ENCODE assay signal across 35 cellular contexts in genomic region chr17:74542166-74542565, GRCh38. TPM values are rescaled to one million over a fixed set of nuclear protein-coding genes. Genes with fewer than 3 reads are reported as not detected.
"Had no signal": no experiment of that assay in that cellular context is flagged by ENCODE, and none has a peak within 500 bp of the region (broad histone marks: within the 10 kb centered on the region; RNA-seq: fewer than 3 reads in every experiment).

No MANE protein-coding gene starts in this region.

- H3K36me3 Mint-ChIP-seq: memory B cell; naive B cell; natural killer cell treated with Interleukin-12 subunit alpha and Interleukin-12 subunit beta and Interleukin-15 and Interleukin-18, amount 100 ng/mL, for 72 hours; stimulated activated effector memory CD8-positive, alpha-beta T cell treated with anti-CD3 and anti-CD28 coated beads, Interleukin-12 subunit alpha, Interleukin-12 subunit beta, amount 100 ng/mL, for 72 hours had no signal

- H3K4me1 ChIP-seq: gastrocnemius medialis, pancreas, stomach had no signal

- H3K27me3 ChIP-seq: dorsolateral prefrontal cortex, gastrocnemius medialis, left lung, neutrophil, pancreas, stomach, thyroid gland had no signal

- H3K4me3 ChIP-seq: dorsolateral prefrontal cortex, gastrocnemius medialis, heart left ventricle, hepatocyte, left lung, lung, pancreas, stomach, thyroid gland had no signal

- H3K27ac ChIP-seq: dorsolateral prefrontal cortex, epithelial cell of prostate, gastrocnemius medialis, heart left ventricle, hepatocyte, left lung, neutrophil, pancreas, stomach, thyroid gland had no signal

- H3K36me3 ChIP-seq: gastrocnemius medialis, heart left ventricle, left lung, neutrophil, pancreas, stomach, thyroid gland had no signal

- H3K9me3 Mint-ChIP-seq: endodermal cell; memory B cell; naive B cell; natural killer cell treated with Interleukin-12 subunit alpha and Interleukin-12 subunit beta and Interleukin-15 and Interleukin-18, amount 100 ng/mL, for 72 hours; neural crest cell; stimulated activated effector memory CD8-positive, alpha-beta T cell treated with anti-CD3 and anti-CD28 coated beads, Interleukin-12 subunit alpha, Interleukin-12 subunit beta, amount 100 ng/mL, for 72 hours had no signal

- ATAC-seq: esophagus mucosa; gastrocnemius medialis; heart left ventricle; left cardiac atrium; left lung; natural killer cell treated with Interleukin-12 subunit alpha and Interleukin-12 subunit beta and Interleukin-15 and Interleukin-18, amount 100 ng/mL, for 72 hours; pancreas; sciatic nerve; stimulated activated effector memory CD8-positive, alpha-beta T cell treated with anti-CD3 and anti-CD28 coated beads, Interleukin-12 subunit alpha, Interleukin-12 subunit beta, amount 100 ng/mL, for 72 hours had no signal

- H3K27ac Mint-ChIP-seq: endodermal cell; memory B cell; natural killer cell treated with Interleukin-12 subunit alpha and Interleukin-12 subunit beta and Interleukin-15 and Interleukin-18, amount 100 ng/mL, for 72 hours; progenitor cell of endocrine pancreas; stimulated activated effector memory CD8-positive, alpha-beta T cell treated with anti-CD3 and anti-CD28 coated beads, Interleukin-12 subunit alpha, Interleukin-12 subunit beta, amount 100 ng/mL, for 72 hours had no signal

- H3K4me3 Mint-ChIP-seq: endodermal cell; memory B cell; naive B cell; natural killer cell treated with Interleukin-12 subunit alpha and Interleukin-12 subunit beta and Interleukin-15 and Interleukin-18, amount 100 ng/mL, for 72 hours; neural crest cell; stimulated activated effector memory CD8-positive, alpha-beta T cell treated with anti-CD3 and anti-CD28 coated beads, Interleukin-12 subunit alpha, Interleukin-12 subunit beta, amount 100 ng/mL, for 72 hours had no signal

- H3K9me3 ChIP-seq: gastrocnemius medialis, heart left ventricle, left lung, neutrophil, pancreas, stomach, thyroid gland had no signal

- DNase-seq: effector CD4-positive, alpha-beta T cell; endodermal cell; foreskin fibroblast; gastrocnemius medialis; heart left ventricle; left cardiac atrium; naive B cell; stimulated activated CD4-positive, alpha-beta T cell treated with anti-CD3 and anti-CD28 coated beads, Interleukin-2, amount 100 ng/mL, for 24 hours; stimulated activated CD4-positive, alpha-beta T cell treated with anti-CD3 and anti-CD28 coated beads, Interleukin-4, amount 100 ng/mL, for 24 hours; stimulated activated naive CD4-positive, alpha-beta T cell treated with Interleukin-2 at 50 U/mL for 16 hours; stomach; thyroid gland; trophoblast cell had no signal

- FAIRE-seq: colon, pancreas had no signal

RNA-seq across cellular contexts. Expression of gene CD300C, which starts 3.7 kb away (rescaled TPM):
- total RNA-seq: endodermal cell, glomerular endothelial cell, kidney epithelial cell, neural crest cell, progenitor cell of endocrine pancreas had no signal

RNA-seq across cellular contexts. Expression of gene CD300LB, which starts 10.9 kb away (rescaled TPM):
- total RNA-seq: endodermal cell, esophagus mucosa, glomerular endothelial cell, hepatocyte, kidney epithelial cell, neural crest cell, progenitor cell of endocrine pancreas, skeletal muscle tissue, stomach, thyroid gland had no signal
- polyA plus RNA-seq: hepatocyte had no signal

RNA-seq across cellular contexts. Expression of gene CD300H, which starts 25.1 kb away (rescaled TPM):
- total RNA-seq: dorsolateral prefrontal cortex; endodermal cell; esophagus mucosa; gastrocnemius medialis; glomerular endothelial cell; kidney epithelial cell; left cardiac atrium; natural killer cell treated with Interleukin-12 subunit alpha and Interleukin-12 subunit beta and Interleukin-15 and Interleukin-18, amount 100 ng/mL, for 72 hours; neural crest cell; omental fat pad; pancreas; progenitor cell of endocrine pancreas; sciatic nerve; skeletal muscle tissue; stomach; subcutaneous adipose tissue; temporal lobe; thyroid gland; ureter had no signal
- polyA plus RNA-seq: hepatocyte, pancreas, stomach had no signal

RNA-seq across cellular contexts. Expression of gene CD300LD, which starts 49.9 kb away (rescaled TPM):
- total RNA-seq: dorsolateral prefrontal cortex; endodermal cell; esophagus mucosa; gastrocnemius medialis; glomerular endothelial cell; heart left ventricle; hepatocyte; kidney epithelial cell; left cardiac atrium; natural killer cell treated with Interleukin-12 subunit alpha and Interleukin-12 subunit beta and Interleukin-15 and Interleukin-18, amount 100 ng/mL, for 72 hours; neural crest cell; pancreas; progenitor cell of endocrine pancreas; sciatic nerve; skeletal muscle tissue; stomach; subcutaneous adipose tissue; temporal lobe; thyroid gland; ureter had no signal
- polyA plus RNA-seq: heart left ventricle, hepatocyte, pancreas, stomach had no signal
